In genomic region chr5:14399054-14399657, GRCh38 we compare ENCODE assay signal across 9 cellular contexts.
A peak's percentile ranks its signal among the peaks of the same experiment; 100 is the strongest.
DNase-seq lines count a peak whose midpoint lies in the region; ATAC-seq and TF ChIP-seq lines count a peak whose summit lies in the region.
"Had no signal": no experiment of that assay in that cellular context is flagged by ENCODE, and none has a peak within 500 bp of the region (broad histone marks: within the 10 kb centered on the region; RNA-seq: fewer than 3 reads in every experiment).

No MANE protein-coding gene starts in this region.

- no peak overlapping the region for H3K4me2 ChIP-seq in H9 (ENCODE audit: insufficient read depth, insufficient read length, low read length)

- H3K36me3 ChIP-seq in brain microvascular endothelial cell (replicated peaks) (peaks cover 61% of the 10 kb centered on the region), uterus (no peaks in the 10 kb centered on the region)

- H3K36me3 Mint-ChIP-seq in CD14-positive monocyte (peaks cover 68 to 69% of the 10 kb centered on the region in 2 donors), H9 (ENCODE audit: insufficient read depth in 1 of 3, low read depth in 3 of 3) (peaks cover 33 to 61% (median 44%) of the 10 kb centered on the region in 3 experiments)

- no peak overlapping the region for H2AFZ ChIP-seq in H9 (ENCODE audit: low read length)

- no peak for TF ChIP-seq POLR2A in uterus (IDR thresholded peaks at IDR 0.05)

- no peak overlapping the region for H2BK20ac ChIP-seq in H9 (ENCODE audit: low read depth, low read length, poor library complexity, severe bottlenecking)

- no peak overlapping the region for H3T11ph ChIP-seq in H9 (ENCODE audit: low read length)

- H3K9me3 Mint-ChIP-seq in CD14-positive monocyte (peaks cover 0 to 5% (median 0%) of the 10 kb centered on the region in 7 donors), H9 (peaks cover 0 to 7% of the 10 kb centered on the region in 2 experiments; a peak in 1 of 5 replicates)

- H3K4me3 ChIP-seq in brain microvascular endothelial cell (ENCODE audit: low read depth, low read length) (no peak overlapping the region), uterus (no peak overlapping the region)

- no peaks in the 10 kb centered on the region for H3K23me2 ChIP-seq in H9 (ENCODE audit: insufficient read length, low read depth, low read length, poor library complexity, severe bottlenecking)

- no peak overlapping the region for H3K56ac ChIP-seq in H9 (ENCODE audit: insufficient read length, low read depth, low read length)

- TF ChIP-seq CTCF in CD14-positive monocyte (IDR thresholded peaks at IDR 0.05) (peak; percentile 79), H9 (conservative IDR thresholded peaks at IDR 0.05) (peak; percentile 79), brain microvascular endothelial cell (IDR thresholded peaks at IDR 0.05; ENCODE audit: low read depth, low read length, missing control alignments) (peak; percentile 59), uterus (IDR thresholded peaks at IDR 0.05) (peak; percentile 55 to 65 (median 60))

- intact Hi-C loops in CD14-positive monocyte (cut with micrococcal nuclease), result loop anchor here (2.0 to 5.0 kb wide), 2 partner anchors 248 to 250 kb away; no protein-coding TSS in a partner anchor
- intact Hi-C loops in uterus (cut with DNase I; ENCODE audit: low total_unique reads), result no loop called here

- no peaks in the 10 kb centered on the region for H3K4me1 Mint-ChIP-seq in CD14-positive monocyte
- peaks cover 5 to 12% of the 10 kb centered on the region in 2 experiments; a peak in 3 of 4 replicates for H3K4me1 Mint-ChIP-seq in H9

- H3K27ac Mint-ChIP-seq in CD14-positive monocyte, result no peak overlapping the region
- H3K27ac Mint-ChIP-seq in H9, result peak overlapping the region in 1 of 3 experiments; percentile 56; a peak in 2 of 7 replicates

- no peak overlapping the region for H4K8ac ChIP-seq in H9 (replicated peaks; ENCODE audit: insufficient read length, low read depth, low read length)

- no peak overlapping the region for H2AK5ac ChIP-seq in H9 (ENCODE audit: insufficient read length, low read length)

- H2BK15ac ChIP-seq in H9 (ENCODE audit: low read depth, low read length), result no peak overlapping the region

- H3K4me1 ChIP-seq in H9 (ENCODE audit: insufficient read depth, low read length) (0 out of 2 replicates have a peak, but pooled peaks cover 3% of the 10 kb centered on the region), uterus (no peaks in the 10 kb centered on the region)

- no peak overlapping the region for H3K14ac ChIP-seq in H9 (ENCODE audit: insufficient read depth, low read length)

- no peak overlapping the region for H2BK5ac ChIP-seq in H9 (ENCODE audit: insufficient read length, low read length)

- DNase-seq in CD14-positive monocyte (ENCODE audit: low spot score), result no peak
- no peak for DNase-seq in H9
- peak; percentile 75 for DNase-seq in NCI-H69 (lab: John Stamatoyannopoulos, UW)
- DNase-seq in brain microvascular endothelial cell, result peak; percentile 68
- peak; percentile 60 for DNase-seq in kidney glomerular epithelial cell (lab: John Stamatoyannopoulos, UW)
- no peak for DNase-seq in uterus
- DNase-seq in activated naive CD4-positive, alpha-beta T cell treated with Interleukin-2 at 50 U/mL for 16 hours, result no peak
- DNase-seq: left cardiac atrium had no signal

- no peak overlapping the region for H3K4ac ChIP-seq in H9 (ENCODE audit: low read depth, low read length)

- H3K79me2 ChIP-seq in H9 (ENCODE audit: insufficient read depth, low read length), result no peaks in the 10 kb centered on the region

- H3K27me3 Mint-ChIP-seq in CD14-positive monocyte (ENCODE audit: low read depth in 3 of 3) (peaks cover 0 to 3% (median 0%) of the 10 kb centered on the region in 3 donors), H9 (ENCODE audit: low read depth) (no peaks in the 10 kb centered on the region; the same call in 1 of the 2 replicates)

- H3K27me3 ChIP-seq in H9 (ENCODE audit: insufficient read depth, low read length) (no peaks in the 10 kb centered on the region), brain microvascular endothelial cell (replicated peaks) (no peaks in the 10 kb centered on the region), uterus (no peaks in the 10 kb centered on the region)

- WGBS in H9 (ENCODE audit: extremely low coverage, insufficient read length, low lambda C conversion rate), result no CpG with 5 or more reads among the region's 3 CpGs

- no peak overlapping the region for H4K5ac ChIP-seq in H9 (ENCODE audit: insufficient read length, low read depth, low read length)

- no peak overlapping the region for H3K18ac ChIP-seq in H9 (ENCODE audit: insufficient read length, low read depth, low read length)

- H3K23ac ChIP-seq in H9 (ENCODE audit: insufficient read length, low read depth, low read length), result no peak overlapping the region

- no peak overlapping the region for H2BK12ac ChIP-seq in H9 (ENCODE audit: insufficient read length, low read depth, low read length)

- no peaks in the 10 kb centered on the region for H3K79me1 ChIP-seq in H9 (ENCODE audit: insufficient read depth, low read depth, low read length, poor library complexity, severe bottlenecking)

- no peak for ATAC-seq in HG03175 (IDR thresholded peaks at IDR 0.05; ENCODE audit: unreplicated experiment)

- no peak overlapping the region for H3K9ac ChIP-seq in H9 (ENCODE audit: extremely low read depth, insufficient read length, low read length)

- H3K27ac ChIP-seq in H9 (ENCODE audit: insufficient read length, low read depth, low read length) (no peak overlapping the region), brain microvascular endothelial cell (peak overlapping the region; percentile 34), uterus (no peak overlapping the region)

- no peak overlapping the region for H2BK120ac ChIP-seq in H9 (ENCODE audit: low read depth, low read length, poor library complexity, severe bottlenecking)

- no peaks in the 10 kb centered on the region for H4K20me1 ChIP-seq in H9 (ENCODE audit: control insufficient read depth, insufficient read depth, insufficient read length)

- in situ Hi-C loops in brain microvascular endothelial cell (cut with HindIII; ENCODE audit: low pct_ligation_motif_present, low sequenced_read_pairs), result loop anchor here (25.0 kb wide), 1 partner anchor 238 kb away; no protein-coding TSS in a partner anchor

- H3K4me3 Mint-ChIP-seq in CD14-positive monocyte, result no peak overlapping the region
- no peak overlapping the region for H3K4me3 Mint-ChIP-seq in H9

- H3K9me3 ChIP-seq in H9 (ENCODE audit: control insufficient read depth, low read depth, low read length) (no peaks in the 10 kb centered on the region), uterus (no peaks in the 10 kb centered on the region)

- no peak overlapping the region for H4K91ac ChIP-seq in H9 (ENCODE audit: insufficient read length, low read depth, low read length)

Comparison
In these comparisons a context has a peak if more than half of its experiments do, and no peak if none do; other contexts are left out.
1. DNase-seq: peak in NCI-H69 (single experiment), brain microvascular endothelial cell (single experiment) and kidney glomerular epithelial cell (single experiment); none in CD14-positive monocyte (single experiment), H9 (single experiment), uterus (0 of 2) and activated naive CD4-positive, alpha-beta T cell treated with Interleukin-2 at 50 U/mL for 16 hours (single experiment).
2. Peak in every context shown above with its lines, with median percentiles within 50 percentile points of each other: CTCF ChIP-seq.